In the genomic region with DNA sequence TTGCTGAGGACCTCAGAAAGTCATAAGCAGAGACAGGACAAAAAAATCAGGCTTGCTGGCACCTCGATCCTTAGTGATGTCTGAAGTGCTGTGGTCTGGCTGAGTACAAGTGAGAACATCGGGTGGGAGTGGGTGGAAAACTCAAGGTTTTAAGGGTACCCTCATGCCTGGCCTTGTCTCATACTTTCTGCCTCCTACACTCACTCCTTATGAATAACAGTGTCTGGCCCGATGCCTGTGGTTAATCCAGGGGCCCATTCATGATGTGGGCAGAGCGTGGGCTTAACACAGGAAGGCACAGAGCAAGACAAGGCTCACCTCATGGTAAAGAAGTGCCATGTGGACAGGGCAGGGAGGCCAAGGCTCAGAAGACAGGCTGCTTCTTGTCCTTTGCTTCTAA, we compare ENCODE assay signal across 1 cellular context.
TF ChIP-seq lines count a peak whose summit lies in the region.

No MANE protein-coding gene starts in this region.

TF ChIP-seq in HepG2, 621 proteins besides CTCF, POLR2A, EP300 and RAD21 (continued from another document):
- TF ChIP-seq, protein P1, sequence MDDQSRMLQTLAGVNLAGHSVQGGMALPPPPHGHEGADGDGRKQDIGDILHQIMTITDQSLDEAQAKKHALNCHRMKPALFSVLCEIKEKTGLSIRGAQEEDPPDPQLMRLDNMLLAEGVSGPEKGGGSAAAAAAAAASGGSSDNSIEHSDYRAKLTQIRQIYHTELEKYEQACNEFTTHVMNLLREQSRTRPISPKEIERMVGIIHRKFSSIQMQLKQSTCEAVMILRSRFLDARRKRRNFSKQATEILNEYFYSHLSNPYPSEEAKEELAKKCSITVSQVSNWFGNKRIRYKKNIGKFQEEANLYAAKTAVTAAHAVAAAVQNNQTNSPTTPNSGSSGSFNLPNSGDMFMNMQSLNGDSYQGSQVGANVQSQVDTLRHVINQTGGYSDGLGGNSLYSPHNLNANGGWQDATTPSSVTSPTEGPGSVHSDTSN (CRISPR knock-in tag; IDR thresholded peaks at IDR 0.05; ENCODE audit: borderline replicate concordance): no peak
- TF ChIP-seq PRPF4 (IDR thresholded peaks at IDR 0.05; ENCODE audit: low read depth, low read length, poor library complexity, severe bottlenecking): no peak
- TF ChIP-seq ZBTB7B (CRISPR knock-in tag; IDR thresholded peaks at IDR 0.05): no peak
